In the genomic region with DNA sequence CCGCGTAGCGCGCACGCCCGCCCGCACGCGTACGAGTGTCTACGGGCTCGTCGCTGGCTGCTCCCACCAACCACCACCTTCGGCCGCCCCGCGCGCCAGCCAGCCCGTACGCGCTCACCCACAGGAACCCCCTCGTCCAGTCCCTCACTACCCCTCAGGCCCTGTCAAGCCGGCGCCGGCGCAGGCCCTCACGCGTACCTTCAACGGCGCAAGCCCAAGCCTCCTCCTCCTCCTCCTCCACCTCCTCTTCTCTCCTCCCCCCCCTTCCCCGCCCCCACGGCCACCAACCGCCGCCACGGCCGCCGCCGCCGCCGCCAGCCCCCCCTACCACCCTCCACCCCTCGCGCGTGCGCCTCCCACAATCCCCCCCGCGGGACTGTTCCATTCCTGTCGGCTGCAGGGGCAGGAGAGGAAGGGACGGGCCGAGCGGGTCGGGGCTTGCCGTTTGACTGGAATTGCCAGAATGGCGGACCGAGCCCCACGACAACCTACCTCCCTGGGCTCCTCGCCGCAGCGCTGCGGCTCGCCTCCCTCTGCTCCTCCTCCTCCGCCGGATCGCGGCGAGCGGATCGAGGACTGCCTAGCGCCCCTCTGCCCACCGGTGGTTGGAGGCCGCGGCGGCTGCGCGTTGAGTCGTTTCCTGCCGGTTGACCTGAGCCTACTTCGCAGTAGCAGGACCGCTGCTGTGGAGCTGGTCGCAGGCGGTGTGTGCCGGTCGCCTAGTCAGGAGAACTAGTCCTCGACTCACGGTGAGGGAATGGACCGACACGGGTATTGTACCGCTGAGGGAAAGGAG, we compare ENCODE assay signal across 7 cellular contexts. TPM values are rescaled to one million over a fixed set of nuclear protein-coding genes. Genes with fewer than 3 reads are reported as not detected.
A peak's percentile ranks its signal among the peaks of the same experiment; 100 is the strongest.
DNase-seq lines count a peak whose midpoint lies in the region; ATAC-seq and TF ChIP-seq lines count a peak whose summit lies in the region.

A gene with protein sequence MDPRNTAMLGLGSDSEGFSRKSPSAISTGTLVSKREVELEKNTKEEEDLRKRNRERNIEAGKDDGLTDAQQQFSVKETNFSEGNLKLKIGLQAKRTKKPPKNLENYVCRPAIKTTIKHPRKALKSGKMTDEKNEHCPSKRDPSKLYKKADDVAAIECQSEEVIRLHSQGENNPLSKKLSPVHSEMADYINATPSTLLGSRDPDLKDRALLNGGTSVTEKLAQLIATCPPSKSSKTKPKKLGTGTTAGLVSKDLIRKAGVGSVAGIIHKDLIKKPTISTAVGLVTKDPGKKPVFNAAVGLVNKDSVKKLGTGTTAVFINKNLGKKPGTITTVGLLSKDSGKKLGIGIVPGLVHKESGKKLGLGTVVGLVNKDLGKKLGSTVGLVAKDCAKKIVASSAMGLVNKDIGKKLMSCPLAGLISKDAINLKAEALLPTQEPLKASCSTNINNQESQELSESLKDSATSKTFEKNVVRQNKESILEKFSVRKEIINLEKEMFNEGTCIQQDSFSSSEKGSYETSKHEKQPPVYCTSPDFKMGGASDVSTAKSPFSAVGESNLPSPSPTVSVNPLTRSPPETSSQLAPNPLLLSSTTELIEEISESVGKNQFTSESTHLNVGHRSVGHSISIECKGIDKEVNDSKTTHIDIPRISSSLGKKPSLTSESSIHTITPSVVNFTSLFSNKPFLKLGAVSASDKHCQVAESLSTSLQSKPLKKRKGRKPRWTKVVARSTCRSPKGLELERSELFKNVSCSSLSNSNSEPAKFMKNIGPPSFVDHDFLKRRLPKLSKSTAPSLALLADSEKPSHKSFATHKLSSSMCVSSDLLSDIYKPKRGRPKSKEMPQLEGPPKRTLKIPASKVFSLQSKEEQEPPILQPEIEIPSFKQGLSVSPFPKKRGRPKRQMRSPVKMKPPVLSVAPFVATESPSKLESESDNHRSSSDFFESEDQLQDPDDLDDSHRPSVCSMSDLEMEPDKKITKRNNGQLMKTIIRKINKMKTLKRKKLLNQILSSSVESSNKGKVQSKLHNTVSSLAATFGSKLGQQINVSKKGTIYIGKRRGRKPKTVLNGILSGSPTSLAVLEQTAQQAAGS (N-terminal part only) (minus strand): TSS at position 223 of the 796 bp plus-strand sequence. CDS start 41,284 bp downstream, outside the sequence.

- H3K36me3 ChIP-seq in hepatocyte (replicated peaks; ENCODE audit: insufficient read depth, low read depth), result no peaks in the 10 kb centered on the region

- H3K79me2 ChIP-seq in hepatocyte, result peaks cover 72% of the 10 kb centered on the region

- ATAC-seq in GM18511 (IDR thresholded peaks at IDR 0.05; ENCODE audit: unreplicated experiment) (peak; percentile 82), HG03025 (IDR thresholded peaks at IDR 0.05; ENCODE audit: low FRiP score, unreplicated experiment) (peak; percentile 59)

- H2AFZ ChIP-seq in hepatocyte, result peak within 1 kb of the TSS; percentile 96

- H3K4me3 ChIP-seq in hepatocyte, result peak within 1 kb of the TSS; percentile 99

- H3K9me3 ChIP-seq in hepatocyte (ENCODE audit: low read depth), result no peaks in the 10 kb centered on the region

- peak within 1 kb of the TSS; percentile 100 for H3K27ac ChIP-seq in hepatocyte

- no peaks in the 10 kb centered on the region for H3K9me2 ChIP-seq in hepatocyte (replicated peaks; ENCODE audit: insufficient read depth)

- 0% methylated on average over 45 of the region's 87 CpGs for WGBS in hepatocyte (ENCODE audit: low lambda C conversion rate, missing lambda C conversion rate)

- H4K20me1 ChIP-seq in hepatocyte (ENCODE audit: insufficient read depth, poor library complexity, severe bottlenecking), result peaks cover 29% of the 10 kb centered on the region

- DNase-seq in NCI-H2081 treated with DMSO at 0.1 percent for 48 hours (lab: John Stamatoyannopoulos, UW) (peak; percentile 81), T1000 (lab: John Stamatoyannopoulos, UW) (peak; percentile 90), astrocyte of the hippocampus (ENCODE audit: low read depth, low spot score) (peak; percentile 98), hepatocyte (ENCODE audit: low spot score) (peak; percentile 96), retina (peak; percentile 99)

- H3K4me1 ChIP-seq in hepatocyte (ENCODE audit: insufficient read depth), result peaks cover 17% of the 10 kb centered on the region

- TF ChIP-seq CTCF in hepatocyte (IDR thresholded peaks at IDR 0.05; ENCODE audit: poor library complexity), result no peak

- peak within 1 kb of the TSS; percentile 83 for H3K4me2 ChIP-seq in hepatocyte

- no peaks in the 10 kb centered on the region for H3K27me3 ChIP-seq in hepatocyte

RNA-seq across cellular contexts. Expression of the gene that starts here (rescaled TPM):
- 30.6 and 32.0 TPM in 2 replicates for total RNA-seq in hepatocyte
- 14.5 and 22.4 TPM in 2 replicates for polyA plus RNA-seq in hepatocyte

Comparison
In these comparisons a context has a peak if more than half of its experiments do, and no peak if none do; other contexts are left out.
1. Peak in every context shown above with its lines: DNase-seq, ATAC-seq, H3K4me3 ChIP-seq and H3K27ac ChIP-seq.